ENCODE assay signal across 25 cellular contexts in the genomic region with DNA sequence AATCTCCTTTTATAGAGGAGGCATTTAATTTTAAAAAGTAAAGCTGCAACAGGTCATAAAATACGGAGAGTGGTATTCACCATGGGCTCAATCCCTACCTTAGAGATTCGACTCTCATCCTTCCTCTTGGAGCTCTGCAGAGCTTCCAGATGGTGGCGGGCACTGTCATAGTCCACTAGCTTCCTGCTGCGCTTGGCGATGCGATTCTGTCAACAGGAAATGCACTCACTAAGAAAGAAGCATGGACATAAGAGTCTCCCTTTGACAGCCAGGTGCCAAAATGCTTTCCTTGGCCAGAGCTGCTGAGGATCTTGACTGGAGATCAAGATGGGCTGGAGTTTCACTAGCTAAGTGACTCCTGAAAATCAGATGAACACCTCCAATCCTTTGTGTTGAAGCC.
"Had no signal": no experiment of that assay in that cellular context is flagged by ENCODE, and none has a peak within 500 bp of the region (broad histone marks: within the 10 kb centered on the region; RNA-seq: fewer than 3 reads in every experiment).

No MANE protein-coding gene starts in this region.

- H3K9ac ChIP-seq: neural progenitor cell, parathyroid adenoma had no signal

- H3K4me1 ChIP-seq: esophagus squamous epithelium, neural progenitor cell, parathyroid adenoma, right atrium auricular region, suprapubic skin, transverse colon, upper lobe of right lung, uterus had no signal

- H3K4me2 ChIP-seq: neural progenitor cell, smooth muscle cell had no signal

- DNase-seq: cortex of kidney; effector memory CD8-positive, alpha-beta T cell; erythroblast; esophagus squamous epithelium; foreskin melanocyte; hypothalamus; mesenchymal stem cell; midbrain; naive thymus-derived CD4-positive, alpha-beta T cell; stimulated activated CD4-positive, alpha-beta T cell treated with anti-CD3 and anti-CD28 coated beads, Interleukin-12 subunit alpha, Interleukin-12 subunit beta, amount 100 ng/mL, for 4 hours; stimulated activated CD4-positive, alpha-beta T cell treated with anti-CD3 and anti-CD28 coated beads, Interleukin-1b, Interleukin-23, amount 100 ng/mL, for 48 hours; stimulated activated CD4-positive, alpha-beta T cell treated with anti-CD3 and anti-CD28 coated beads, Interleukin-4, amount 100 ng/mL, for 1 hour; stimulated activated CD8-positive, alpha-beta memory T cell treated with anti-CD3 and anti-CD28 coated beads, Interleukin-4, amount 100 ng/mL, for 48 hours; stimulated activated naive CD4-positive, alpha-beta T cell; stimulated activated naive CD8-positive, alpha-beta T cell treated with anti-CD3 and anti-CD28 coated beads, Interleukin-15, amount 100 ng/mL, for 72 hours; transverse colon; upper lobe of right lung; uterus had no signal

- H3K36me3 ChIP-seq: esophagus squamous epithelium, neural progenitor cell, suprapubic skin, transverse colon, upper lobe of right lung, uterus had no signal

- H3K27me3 ChIP-seq: esophagus squamous epithelium, neural progenitor cell, right atrium auricular region, suprapubic skin, transverse colon, upper lobe of right lung, uterus had no signal

- ATAC-seq: effector memory CD8-positive, alpha-beta T cell; left lobe of liver; naive thymus-derived CD4-positive, alpha-beta T cell; sciatic nerve; stimulated activated naive CD8-positive, alpha-beta T cell treated with anti-CD3 and anti-CD28 coated beads, Interleukin-15, amount 100 ng/mL, for 72 hours; upper lobe of right lung had no signal

- H3K27ac ChIP-seq: esophagus squamous epithelium, neural progenitor cell, parathyroid adenoma, suprapubic skin, transverse colon, upper lobe of right lung, uterus had no signal

- H3K79me2 ChIP-seq: parathyroid adenoma had no signal

- H3K4me3 ChIP-seq: esophagus squamous epithelium, neural progenitor cell, right atrium auricular region, smooth muscle cell, suprapubic skin, transverse colon, upper lobe of right lung, uterus had no signal
